ENCODE assay signal across 1 cellular context in the genomic region with DNA sequence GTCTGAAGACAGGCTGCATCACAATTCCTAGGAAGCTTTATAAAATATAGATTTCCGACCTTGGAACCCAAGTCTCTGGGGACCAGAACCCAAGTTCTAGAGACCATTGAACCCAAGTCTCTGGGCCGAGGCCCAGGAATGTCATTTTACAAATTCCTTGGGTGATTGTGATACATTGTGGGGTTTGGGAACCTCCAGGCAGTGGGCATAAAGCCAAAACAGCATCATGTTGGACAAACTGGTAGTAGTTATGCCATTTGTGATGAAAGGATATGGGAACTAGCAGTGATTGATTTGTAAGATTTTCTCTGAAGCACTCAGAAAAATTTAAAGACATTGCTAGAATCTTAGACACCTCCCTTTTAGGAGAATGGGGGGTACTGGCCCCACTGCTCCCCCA.
TF ChIP-seq lines count a peak whose summit lies in the region.

No MANE protein-coding gene starts in this region.

TF ChIP-seq in IMR-90, 13 proteins besides CTCF, POLR2A, EP300 and RAD21:
- no peak for TF ChIP-seq MAFK (IDR thresholded peaks at IDR 0.05; ENCODE audit: low read depth, low read length)
- no peak for TF ChIP-seq SMC3 (IDR thresholded peaks at IDR 0.05; ENCODE audit: low read depth, low read length)
- TF ChIP-seq, protein P1, sequence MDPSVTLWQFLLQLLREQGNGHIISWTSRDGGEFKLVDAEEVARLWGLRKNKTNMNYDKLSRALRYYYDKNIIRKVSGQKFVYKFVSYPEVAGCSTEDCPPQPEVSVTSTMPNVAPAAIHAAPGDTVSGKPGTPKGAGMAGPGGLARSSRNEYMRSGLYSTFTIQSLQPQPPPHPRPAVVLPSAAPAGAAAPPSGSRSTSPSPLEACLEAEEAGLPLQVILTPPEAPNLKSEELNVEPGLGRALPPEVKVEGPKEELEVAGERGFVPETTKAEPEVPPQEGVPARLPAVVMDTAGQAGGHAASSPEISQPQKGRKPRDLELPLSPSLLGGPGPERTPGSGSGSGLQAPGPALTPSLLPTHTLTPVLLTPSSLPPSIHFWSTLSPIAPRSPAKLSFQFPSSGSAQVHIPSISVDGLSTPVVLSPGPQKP (IDR thresholded peaks at IDR 0.05; ENCODE audit: borderline replicate concordance, low read depth, low read length): no peak
- TF ChIP-seq, protein P2, sequence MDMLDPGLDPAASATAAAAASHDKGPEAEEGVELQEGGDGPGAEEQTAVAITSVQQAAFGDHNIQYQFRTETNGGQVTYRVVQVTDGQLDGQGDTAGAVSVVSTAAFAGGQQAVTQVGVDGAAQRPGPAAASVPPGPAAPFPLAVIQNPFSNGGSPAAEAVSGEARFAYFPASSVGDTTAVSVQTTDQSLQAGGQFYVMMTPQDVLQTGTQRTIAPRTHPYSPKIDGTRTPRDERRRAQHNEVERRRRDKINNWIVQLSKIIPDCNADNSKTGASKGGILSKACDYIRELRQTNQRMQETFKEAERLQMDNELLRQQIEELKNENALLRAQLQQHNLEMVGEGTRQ (IDR thresholded peaks at IDR 0.05; ENCODE audit: low read depth, low read length): no peak
- no peak for TF ChIP-seq MAZ (IDR thresholded peaks at IDR 0.05; ENCODE audit: borderline replicate concordance, low read depth, low read length)
- no peak for TF ChIP-seq MXI1 (IDR thresholded peaks at IDR 0.05; ENCODE audit: borderline replicate concordance, low read depth, low read length)
